Comparison of ENCODE assay signal across 10 cellular contexts in the genomic region with DNA sequence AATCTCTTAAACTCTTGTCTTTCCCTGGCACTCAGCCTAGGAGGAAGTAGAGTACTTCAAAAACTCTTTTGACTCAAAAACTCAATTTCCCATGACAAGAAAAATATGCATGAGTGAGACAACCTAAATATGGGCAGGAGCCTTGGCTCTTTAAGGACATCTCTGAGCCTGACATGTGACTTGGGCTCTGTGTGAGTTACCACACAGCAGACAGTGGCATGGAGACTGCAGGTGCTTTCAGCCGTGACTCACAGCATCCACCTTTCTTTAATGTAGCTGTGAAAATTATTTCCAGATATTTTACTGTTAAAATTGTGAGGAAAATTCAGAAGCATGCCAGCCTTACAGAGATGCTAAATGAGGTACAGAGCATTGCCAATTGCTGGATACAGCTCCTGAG.
"Had no signal": no experiment of that assay in that cellular context is flagged by ENCODE, and none has a peak within 500 bp of the region (broad histone marks: within the 10 kb centered on the region; RNA-seq: fewer than 3 reads in every experiment).

No MANE protein-coding gene starts in this region.

- H3K27ac Mint-ChIP-seq: activated naive CD4-positive, alpha-beta T cell treated with anti-CD3 and anti-CD28 coated beads, Interleukin-2, amount 50 U/mL, for 72 hours; endodermal cell; neural progenitor cell; stimulated activated naive CD8-positive, alpha-beta T cell treated with anti-CD3 and anti-CD28 coated beads, Interleukin-15, amount 100 ng/mL, for 72 hours had no signal

- H3K36me3 Mint-ChIP-seq: activated naive CD4-positive, alpha-beta T cell treated with anti-CD3 and anti-CD28 coated beads, Interleukin-2, amount 50 U/mL, for 72 hours; neural progenitor cell had no signal

- DNase-seq: brain microvascular endothelial cell; cerebellar nuclear complex; dermis blood vessel endothelial cell; endodermal cell; left ventricle myocardium superior; midbrain; stimulated activated CD4-positive, alpha-beta T cell treated with anti-CD3 and anti-CD28 coated beads, Interleukin-4, amount 100 ng/mL, for 4 hours; stimulated activated naive CD8-positive, alpha-beta T cell treated with anti-CD3 and anti-CD28 coated beads, Interleukin-15, amount 100 ng/mL, for 72 hours had no signal

- H3K27me3 Mint-ChIP-seq: stimulated activated naive CD8-positive, alpha-beta T cell treated with anti-CD3 and anti-CD28 coated beads, Interleukin-15, amount 100 ng/mL, for 72 hours had no signal

- ATAC-seq: activated naive CD4-positive, alpha-beta T cell treated with anti-CD3 and anti-CD28 coated beads, Interleukin-2, amount 50 U/mL, for 72 hours; left ventricle myocardium superior; stimulated activated naive CD8-positive, alpha-beta T cell treated with anti-CD3 and anti-CD28 coated beads, Interleukin-15, amount 100 ng/mL, for 72 hours had no signal

- H3K4me3 Mint-ChIP-seq: endodermal cell; neural progenitor cell; stimulated activated naive CD8-positive, alpha-beta T cell treated with anti-CD3 and anti-CD28 coated beads, Interleukin-15, amount 100 ng/mL, for 72 hours had no signal

- H3K4me1 Mint-ChIP-seq: neural progenitor cell; stimulated activated naive CD8-positive, alpha-beta T cell treated with anti-CD3 and anti-CD28 coated beads, Interleukin-15, amount 100 ng/mL, for 72 hours had no signal
